1 cellular context compared by ENCODE assay signal in the genomic region with DNA sequence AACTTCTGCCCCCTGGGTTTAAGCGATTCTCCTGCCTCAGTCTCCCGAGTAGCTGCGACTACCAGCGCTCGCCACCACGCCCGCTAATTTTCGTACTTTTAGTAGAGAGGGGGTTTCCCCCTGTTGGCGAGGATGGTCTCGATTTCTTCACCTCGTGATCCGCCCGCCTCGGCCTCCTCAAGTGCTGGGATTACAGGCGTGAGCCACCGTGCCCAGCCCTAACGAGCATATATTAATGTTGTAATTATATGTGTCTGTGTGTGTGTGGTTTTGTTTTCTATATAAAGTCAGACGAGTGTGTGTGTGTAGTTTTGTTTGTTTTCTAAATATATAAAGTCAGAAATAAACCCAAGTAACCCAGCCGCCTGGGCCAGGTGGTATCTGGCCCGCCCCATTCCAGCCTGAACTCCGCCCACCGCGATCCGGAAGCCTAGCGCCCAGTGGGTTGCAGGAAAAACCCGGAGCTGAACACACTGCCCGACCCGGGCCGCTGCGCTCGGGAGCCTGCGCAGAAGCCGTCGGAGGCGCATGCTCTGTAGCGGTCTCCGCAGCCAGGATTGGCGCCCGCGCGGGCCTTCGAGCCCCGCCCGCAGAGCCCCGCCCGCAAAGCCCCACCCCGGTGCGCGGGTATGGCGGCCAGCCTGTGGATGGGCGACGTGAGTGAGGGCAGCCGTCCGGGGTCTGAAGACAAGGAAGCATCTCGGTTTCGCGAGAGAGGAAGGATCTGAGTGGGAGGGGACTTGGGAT.
A peak's percentile ranks its signal among the peaks of the same experiment; 100 is the strongest.
TF ChIP-seq lines count a peak whose summit lies in the region.

A gene (plus strand): TSS at position 604 of the 747 bp plus-strand sequence. CDS start 26 bp downstream, at position 630.

TF ChIP-seq in HepG2, 621 proteins besides CTCF, POLR2A, EP300 and RAD21 (continued from another document and continues in another):
- TF ChIP-seq ETV6 (CRISPR knock-in tag; conservative IDR thresholded peaks at IDR 0.05) (no peak), MXD4 (CRISPR knock-in tag; IDR thresholded peaks at IDR 0.05) (no peak), ZFP82 (CRISPR knock-in tag; IDR thresholded peaks at IDR 0.05; ENCODE audit: borderline replicate concordance) (no peak), SNRNP70 (IDR thresholded peaks at IDR 0.05; ENCODE audit: low read depth, low read length) (no peak), SPEN (CRISPR knock-in tag; IDR thresholded peaks at IDR 0.05; ENCODE audit: low read depth) (peak; percentile 77), ZNF292 (CRISPR knock-in tag; IDR thresholded peaks at IDR 0.05; ENCODE audit: borderline replicate concordance, low read depth) (no peak), ZKSCAN1 (IDR thresholded peaks at IDR 0.05; ENCODE audit: low read length) (peak; percentile 48; the same call in 1 of the 2 replicates), SRSF9 (IDR thresholded peaks at IDR 0.05; ENCODE audit: borderline replicate concordance, insufficient read depth, low read depth, low read length, poor library complexity, severe bottlenecking) (no peak), MZF1 (CRISPR knock-in tag; IDR thresholded peaks at IDR 0.05; ENCODE audit: borderline replicate concordance) (no peak), ZSCAN25 (CRISPR knock-in tag; IDR thresholded peaks at IDR 0.05) (peak; percentile 64; the same call in 1 of the 2 replicates), TP53 (CRISPR knock-in tag; conservative IDR thresholded peaks at IDR 0.05) (no peak; the same call in 1 of the 2 replicates), FOXJ3 (CRISPR knock-in tag; IDR thresholded peaks at IDR 0.05; ENCODE audit: borderline replicate concordance) (no peak; the same call in 1 of the 2 replicates), MAFK (conservative IDR thresholded peaks at IDR 0.05 in 1 of 2, IDR thresholded peaks at IDR 0.05 in 1 of 2; ENCODE audit: low read length in 2 of 2) (no peak), ZNF251 (CRISPR knock-in tag; IDR thresholded peaks at IDR 0.05) (no peak), CHD4 (IDR thresholded peaks at IDR 0.05; ENCODE audit: borderline replicate concordance, low read length) (no peak), TSC22D2 (CRISPR knock-in tag; IDR thresholded peaks at IDR 0.05; ENCODE audit: borderline replicate concordance) (no peak; the same call in 1 of the 2 replicates), MTA1 (CRISPR knock-in tag; IDR thresholded peaks at IDR 0.05; ENCODE audit: borderline replicate concordance) (no peak)
- TF ChIP-seq, protein P1, sequence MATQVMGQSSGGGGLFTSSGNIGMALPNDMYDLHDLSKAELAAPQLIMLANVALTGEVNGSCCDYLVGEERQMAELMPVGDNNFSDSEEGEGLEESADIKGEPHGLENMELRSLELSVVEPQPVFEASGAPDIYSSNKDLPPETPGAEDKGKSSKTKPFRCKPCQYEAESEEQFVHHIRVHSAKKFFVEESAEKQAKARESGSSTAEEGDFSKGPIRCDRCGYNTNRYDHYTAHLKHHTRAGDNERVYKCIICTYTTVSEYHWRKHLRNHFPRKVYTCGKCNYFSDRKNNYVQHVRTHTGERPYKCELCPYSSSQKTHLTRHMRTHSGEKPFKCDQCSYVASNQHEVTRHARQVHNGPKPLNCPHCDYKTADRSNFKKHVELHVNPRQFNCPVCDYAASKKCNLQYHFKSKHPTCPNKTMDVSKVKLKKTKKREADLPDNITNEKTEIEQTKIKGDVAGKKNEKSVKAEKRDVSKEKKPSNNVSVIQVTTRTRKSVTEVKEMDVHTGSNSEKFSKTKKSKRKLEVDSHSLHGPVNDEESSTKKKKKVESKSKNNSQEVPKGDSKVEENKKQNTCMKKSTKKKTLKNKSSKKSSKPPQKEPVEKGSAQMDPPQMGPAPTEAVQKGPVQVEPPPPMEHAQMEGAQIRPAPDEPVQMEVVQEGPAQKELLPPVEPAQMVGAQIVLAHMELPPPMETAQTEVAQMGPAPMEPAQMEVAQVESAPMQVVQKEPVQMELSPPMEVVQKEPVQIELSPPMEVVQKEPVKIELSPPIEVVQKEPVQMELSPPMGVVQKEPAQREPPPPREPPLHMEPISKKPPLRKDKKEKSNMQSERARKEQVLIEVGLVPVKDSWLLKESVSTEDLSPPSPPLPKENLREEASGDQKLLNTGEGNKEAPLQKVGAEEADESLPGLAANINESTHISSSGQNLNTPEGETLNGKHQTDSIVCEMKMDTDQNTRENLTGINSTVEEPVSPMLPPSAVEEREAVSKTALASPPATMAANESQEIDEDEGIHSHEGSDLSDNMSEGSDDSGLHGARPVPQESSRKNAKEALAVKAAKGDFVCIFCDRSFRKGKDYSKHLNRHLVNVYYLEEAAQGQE (IDR thresholded peaks at IDR 0.05; ENCODE audit: borderline replicate concordance in 1 of 2, low read depth in 1 of 2, low read length in 2 of 2), result no peak
- TF ChIP-seq, protein P2, sequence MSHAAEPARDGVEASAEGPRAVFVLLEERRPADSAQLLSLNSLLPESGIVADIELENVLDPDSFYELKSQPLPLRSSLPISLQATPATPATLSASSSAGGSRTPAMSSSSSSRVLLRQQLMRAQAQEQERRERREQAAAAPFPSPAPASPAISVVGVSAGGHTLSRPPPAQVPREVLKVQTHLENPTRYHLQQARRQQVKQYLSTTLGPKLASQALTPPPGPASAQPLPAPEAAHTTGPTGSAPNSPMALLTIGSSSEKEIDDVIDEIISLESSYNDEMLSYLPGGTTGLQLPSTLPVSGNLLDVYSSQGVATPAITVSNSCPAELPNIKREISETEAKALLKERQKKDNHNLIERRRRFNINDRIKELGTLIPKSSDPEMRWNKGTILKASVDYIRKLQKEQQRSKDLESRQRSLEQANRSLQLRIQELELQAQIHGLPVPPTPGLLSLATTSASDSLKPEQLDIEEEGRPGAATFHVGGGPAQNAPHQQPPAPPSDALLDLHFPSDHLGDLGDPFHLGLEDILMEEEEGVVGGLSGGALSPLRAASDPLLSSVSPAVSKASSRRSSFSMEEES (CRISPR knock-in tag; IDR thresholded peaks at IDR 0.05), result no peak
- TF ChIP-seq, protein P3, sequence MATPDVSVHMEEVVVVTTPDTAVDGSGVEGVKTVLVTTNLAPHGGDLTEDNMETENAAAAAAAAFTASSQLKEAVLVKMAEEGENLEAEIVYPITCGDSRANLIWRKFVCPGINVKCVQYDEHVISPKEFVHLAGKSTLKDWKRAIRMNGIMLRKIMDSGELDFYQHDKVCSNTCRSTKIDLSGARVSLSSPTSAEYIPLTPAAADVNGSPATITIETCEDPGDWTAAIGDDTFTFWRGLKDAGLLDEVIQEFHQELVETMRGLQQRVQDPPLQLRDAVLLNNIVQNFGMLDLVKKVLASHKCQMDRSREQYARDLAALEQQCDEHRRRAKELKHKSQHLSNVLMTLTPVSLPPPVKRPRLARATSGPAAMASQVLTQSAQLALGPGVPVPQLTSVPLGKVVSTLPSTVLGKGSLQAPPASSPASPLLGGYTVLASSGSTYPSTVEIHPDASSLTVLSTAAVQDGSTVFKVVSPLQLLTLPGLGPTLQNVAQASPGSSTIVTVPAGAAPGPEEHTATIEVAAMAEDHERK (CRISPR knock-in tag; IDR thresholded peaks at IDR 0.05; ENCODE audit: low read depth), result no peak
- TF ChIP-seq, protein P4, sequence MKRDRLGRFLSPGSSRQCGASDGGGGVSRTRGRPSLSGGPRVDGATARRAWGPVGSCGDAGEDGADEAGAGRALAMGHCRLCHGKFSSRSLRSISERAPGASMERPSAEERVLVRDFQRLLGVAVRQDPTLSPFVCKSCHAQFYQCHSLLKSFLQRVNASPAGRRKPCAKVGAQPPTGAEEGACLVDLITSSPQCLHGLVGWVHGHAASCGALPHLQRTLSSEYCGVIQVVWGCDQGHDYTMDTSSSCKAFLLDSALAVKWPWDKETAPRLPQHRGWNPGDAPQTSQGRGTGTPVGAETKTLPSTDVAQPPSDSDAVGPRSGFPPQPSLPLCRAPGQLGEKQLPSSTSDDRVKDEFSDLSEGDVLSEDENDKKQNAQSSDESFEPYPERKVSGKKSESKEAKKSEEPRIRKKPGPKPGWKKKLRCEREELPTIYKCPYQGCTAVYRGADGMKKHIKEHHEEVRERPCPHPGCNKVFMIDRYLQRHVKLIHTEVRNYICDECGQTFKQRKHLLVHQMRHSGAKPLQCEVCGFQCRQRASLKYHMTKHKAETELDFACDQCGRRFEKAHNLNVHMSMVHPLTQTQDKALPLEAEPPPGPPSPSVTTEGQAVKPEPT (CRISPR knock-in tag; IDR thresholded peaks at IDR 0.05; ENCODE audit: low read depth), result no peak
- TF ChIP-seq, protein P5, sequence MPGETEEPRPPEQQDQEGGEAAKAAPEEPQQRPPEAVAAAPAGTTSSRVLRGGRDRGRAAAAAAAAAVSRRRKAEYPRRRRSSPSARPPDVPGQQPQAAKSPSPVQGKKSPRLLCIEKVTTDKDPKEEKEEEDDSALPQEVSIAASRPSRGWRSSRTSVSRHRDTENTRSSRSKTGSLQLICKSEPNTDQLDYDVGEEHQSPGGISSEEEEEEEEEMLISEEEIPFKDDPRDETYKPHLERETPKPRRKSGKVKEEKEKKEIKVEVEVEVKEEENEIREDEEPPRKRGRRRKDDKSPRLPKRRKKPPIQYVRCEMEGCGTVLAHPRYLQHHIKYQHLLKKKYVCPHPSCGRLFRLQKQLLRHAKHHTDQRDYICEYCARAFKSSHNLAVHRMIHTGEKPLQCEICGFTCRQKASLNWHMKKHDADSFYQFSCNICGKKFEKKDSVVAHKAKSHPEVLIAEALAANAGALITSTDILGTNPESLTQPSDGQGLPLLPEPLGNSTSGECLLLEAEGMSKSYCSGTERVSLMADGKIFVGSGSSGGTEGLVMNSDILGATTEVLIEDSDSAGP (CRISPR knock-in tag; IDR thresholded peaks at IDR 0.05; ENCODE audit: borderline replicate concordance), result peak; percentile 73
- TF ChIP-seq, protein P6, sequence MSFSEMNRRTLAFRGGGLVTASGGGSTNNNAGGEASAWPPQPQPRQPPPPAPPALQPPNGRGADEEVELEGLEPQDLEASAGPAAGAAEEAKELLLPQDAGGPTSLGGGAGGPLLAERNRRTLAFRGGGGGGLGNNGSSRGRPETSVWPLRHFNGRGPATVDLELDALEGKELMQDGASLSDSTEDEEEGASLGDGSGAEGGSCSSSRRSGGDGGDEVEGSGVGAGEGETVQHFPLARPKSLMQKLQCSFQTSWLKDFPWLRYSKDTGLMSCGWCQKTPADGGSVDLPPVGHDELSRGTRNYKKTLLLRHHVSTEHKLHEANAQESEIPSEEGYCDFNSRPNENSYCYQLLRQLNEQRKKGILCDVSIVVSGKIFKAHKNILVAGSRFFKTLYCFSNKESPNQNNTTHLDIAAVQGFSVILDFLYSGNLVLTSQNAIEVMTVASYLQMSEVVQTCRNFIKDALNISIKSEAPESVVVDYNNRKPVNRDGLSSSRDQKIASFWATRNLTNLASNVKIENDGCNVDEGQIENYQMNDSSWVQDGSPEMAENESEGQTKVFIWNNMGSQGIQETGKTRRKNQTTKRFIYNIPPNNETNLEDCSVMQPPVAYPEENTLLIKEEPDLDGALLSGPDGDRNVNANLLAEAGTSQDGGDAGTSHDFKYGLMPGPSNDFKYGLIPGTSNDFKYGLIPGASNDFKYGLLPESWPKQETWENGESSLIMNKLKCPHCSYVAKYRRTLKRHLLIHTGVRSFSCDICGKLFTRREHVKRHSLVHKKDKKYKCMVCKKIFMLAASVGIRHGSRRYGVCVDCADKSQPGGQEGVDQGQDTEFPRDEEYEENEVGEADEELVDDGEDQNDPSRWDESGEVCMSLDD (CRISPR knock-in tag; IDR thresholded peaks at IDR 0.05; ENCODE audit: borderline replicate concordance), result no peak
- TF ChIP-seq, protein P7, sequence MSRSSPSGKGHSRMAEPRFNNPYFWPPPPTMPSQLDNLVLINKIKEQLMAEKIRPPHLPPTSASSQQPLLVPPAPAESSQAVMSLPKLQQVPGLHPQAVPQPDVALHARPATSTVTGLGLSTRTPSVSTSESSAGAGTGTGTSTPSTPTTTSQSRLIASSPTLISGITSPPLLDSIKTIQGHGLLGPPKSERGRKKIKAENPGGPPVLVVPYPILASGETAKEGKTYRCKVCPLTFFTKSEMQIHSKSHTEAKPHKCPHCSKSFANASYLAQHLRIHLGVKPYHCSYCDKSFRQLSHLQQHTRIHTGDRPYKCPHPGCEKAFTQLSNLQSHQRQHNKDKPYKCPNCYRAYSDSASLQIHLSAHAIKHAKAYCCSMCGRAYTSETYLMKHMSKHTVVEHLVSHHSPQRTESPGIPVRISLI (CRISPR knock-in tag; IDR thresholded peaks at IDR 0.05; ENCODE audit: borderline replicate concordance), result no peak
- TF ChIP-seq, protein P8, sequence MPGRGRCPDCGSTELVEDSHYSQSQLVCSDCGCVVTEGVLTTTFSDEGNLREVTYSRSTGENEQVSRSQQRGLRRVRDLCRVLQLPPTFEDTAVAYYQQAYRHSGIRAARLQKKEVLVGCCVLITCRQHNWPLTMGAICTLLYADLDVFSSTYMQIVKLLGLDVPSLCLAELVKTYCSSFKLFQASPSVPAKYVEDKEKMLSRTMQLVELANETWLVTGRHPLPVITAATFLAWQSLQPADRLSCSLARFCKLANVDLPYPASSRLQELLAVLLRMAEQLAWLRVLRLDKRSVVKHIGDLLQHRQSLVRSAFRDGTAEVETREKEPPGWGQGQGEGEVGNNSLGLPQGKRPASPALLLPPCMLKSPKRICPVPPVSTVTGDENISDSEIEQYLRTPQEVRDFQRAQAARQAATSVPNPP (CRISPR knock-in tag; IDR thresholded peaks at IDR 0.05), result no peak
- TF ChIP-seq, protein P9, sequence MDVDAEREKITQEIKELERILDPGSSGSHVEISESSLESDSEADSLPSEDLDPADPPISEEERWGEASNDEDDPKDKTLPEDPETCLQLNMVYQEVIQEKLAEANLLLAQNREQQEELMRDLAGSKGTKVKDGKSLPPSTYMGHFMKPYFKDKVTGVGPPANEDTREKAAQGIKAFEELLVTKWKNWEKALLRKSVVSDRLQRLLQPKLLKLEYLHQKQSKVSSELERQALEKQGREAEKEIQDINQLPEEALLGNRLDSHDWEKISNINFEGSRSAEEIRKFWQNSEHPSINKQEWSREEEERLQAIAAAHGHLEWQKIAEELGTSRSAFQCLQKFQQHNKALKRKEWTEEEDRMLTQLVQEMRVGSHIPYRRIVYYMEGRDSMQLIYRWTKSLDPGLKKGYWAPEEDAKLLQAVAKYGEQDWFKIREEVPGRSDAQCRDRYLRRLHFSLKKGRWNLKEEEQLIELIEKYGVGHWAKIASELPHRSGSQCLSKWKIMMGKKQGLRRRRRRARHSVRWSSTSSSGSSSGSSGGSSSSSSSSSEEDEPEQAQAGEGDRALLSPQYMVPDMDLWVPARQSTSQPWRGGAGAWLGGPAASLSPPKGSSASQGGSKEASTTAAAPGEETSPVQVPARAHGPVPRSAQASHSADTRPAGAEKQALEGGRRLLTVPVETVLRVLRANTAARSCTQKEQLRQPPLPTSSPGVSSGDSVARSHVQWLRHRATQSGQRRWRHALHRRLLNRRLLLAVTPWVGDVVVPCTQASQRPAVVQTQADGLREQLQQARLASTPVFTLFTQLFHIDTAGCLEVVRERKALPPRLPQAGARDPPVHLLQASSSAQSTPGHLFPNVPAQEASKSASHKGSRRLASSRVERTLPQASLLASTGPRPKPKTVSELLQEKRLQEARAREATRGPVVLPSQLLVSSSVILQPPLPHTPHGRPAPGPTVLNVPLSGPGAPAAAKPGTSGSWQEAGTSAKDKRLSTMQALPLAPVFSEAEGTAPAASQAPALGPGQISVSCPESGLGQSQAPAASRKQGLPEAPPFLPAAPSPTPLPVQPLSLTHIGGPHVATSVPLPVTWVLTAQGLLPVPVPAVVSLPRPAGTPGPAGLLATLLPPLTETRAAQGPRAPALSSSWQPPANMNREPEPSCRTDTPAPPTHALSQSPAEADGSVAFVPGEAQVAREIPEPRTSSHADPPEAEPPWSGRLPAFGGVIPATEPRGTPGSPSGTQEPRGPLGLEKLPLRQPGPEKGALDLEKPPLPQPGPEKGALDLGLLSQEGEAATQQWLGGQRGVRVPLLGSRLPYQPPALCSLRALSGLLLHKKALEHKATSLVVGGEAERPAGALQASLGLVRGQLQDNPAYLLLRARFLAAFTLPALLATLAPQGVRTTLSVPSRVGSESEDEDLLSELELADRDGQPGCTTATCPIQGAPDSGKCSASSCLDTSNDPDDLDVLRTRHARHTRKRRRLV (CRISPR knock-in tag; IDR thresholded peaks at IDR 0.05), result peak; percentile 75; the same call in 1 of the 2 replicates
